ENCODE assay signal across 8 cellular contexts in the genomic region with DNA sequence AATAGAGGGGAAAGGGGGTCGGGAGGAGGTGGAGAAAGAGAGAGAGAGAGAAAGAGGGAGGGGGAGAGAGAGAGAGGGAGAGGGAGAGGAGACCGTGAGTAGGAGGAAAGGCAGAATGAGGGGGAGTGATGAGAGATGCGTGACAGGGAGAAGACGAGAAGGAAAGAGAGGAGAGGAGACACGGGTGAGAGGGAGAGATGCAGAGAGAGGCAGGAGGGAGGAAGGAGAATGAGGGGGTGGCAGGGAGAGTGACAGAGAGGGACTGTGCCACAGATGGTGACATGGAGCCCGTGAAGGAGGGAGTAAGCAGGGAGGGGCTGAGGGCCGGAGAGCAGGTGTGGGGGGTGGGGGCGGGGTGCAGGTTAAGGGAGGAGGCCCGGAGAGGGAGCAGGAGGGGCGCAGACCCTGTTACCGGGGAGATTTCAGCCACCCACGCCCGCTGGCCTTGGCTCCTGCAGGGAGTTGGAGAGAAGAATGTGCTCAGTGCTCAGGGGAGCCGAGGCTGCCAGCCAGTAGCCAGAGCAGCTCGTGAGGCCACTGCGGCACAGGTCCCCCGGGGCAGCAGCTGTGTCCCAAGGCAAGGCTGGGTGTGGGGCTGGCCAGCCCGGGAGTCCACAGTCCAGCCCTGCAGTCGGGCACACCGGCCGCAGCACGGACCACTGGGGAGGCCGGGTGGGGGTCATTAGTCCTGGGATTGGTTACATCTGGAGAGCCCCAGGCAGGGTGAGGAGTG. TPM values are rescaled to one million over a fixed set of nuclear protein-coding genes. Genes with fewer than 3 reads are reported as not detected.
A peak's percentile ranks its signal among the peaks of the same experiment; 100 is the strongest.
DNase-seq lines count a peak whose midpoint lies in the region; ATAC-seq, FAIRE-seq and TF ChIP-seq lines count a peak whose summit lies in the region.

A gene (minus strand): TSS at position 304 of the 733 bp plus-strand sequence. CDS start 4,674 bp downstream, outside the sequence.

- CTCF ChIA-PET in Panc1 (lab: Charles Lee): no interaction called here

- in situ Hi-C loops in Panc1 (cut with HindIII; ENCODE audit: low pct_unique_long_range_greater_than_20kb, low sequenced_read_pairs): no loop called here

- no peak within 1 kb of the TSS for H3K4me3 ChIP-seq in Panc1 (ENCODE audit: low read depth in 2 of 2, low read length in 2 of 2)
- H3K4me3 ChIP-seq in pancreas: no peak within 1 kb of the TSS

- H3K27me3 ChIP-seq in Panc1 (ENCODE audit: control insufficient read depth, insufficient read depth, low read length) (no peaks in the 10 kb centered on the region), pancreas (no peaks in the 10 kb centered on the region)

- intact Hi-C loops in Panc1 (cut with micrococcal nuclease; ENCODE audit: unreplicated experiment): no loop called here
- intact Hi-C loops in cardiac septum (cut with DNase I): no loop called here
- intact Hi-C loops in pancreas (cut with DNase I): no loop called here

- H3K36me3 ChIP-seq in Panc1 (ENCODE audit: control insufficient read depth, insufficient read depth, low read length): no peaks in the 10 kb centered on the region
- no peaks in the 10 kb centered on the region for H3K36me3 ChIP-seq in pancreas

- H3K9me3 ChIP-seq in Panc1 (ENCODE audit: control insufficient read depth, insufficient read depth, low read depth, low read length) (no peaks in the 10 kb centered on the region), pancreas (no peaks in the 10 kb centered on the region)

- H3K27ac ChIP-seq in Panc1 (ENCODE audit: low read length): no peak within 1 kb of the TSS
- H3K27ac ChIP-seq in pancreas: no peak within 1 kb of the TSS

- no peak for FAIRE-seq in pancreas (lab: Jason Lieb, UNC)

- DNase-seq in NCI-H748 (lab: John Stamatoyannopoulos, UW; ENCODE audit: unreplicated experiment) (peak; percentile 2), NCI-H748 treated with DMSO at 0.1 percent for 48 hours (lab: John Stamatoyannopoulos, UW) (no peak), Panc1 (ENCODE audit: low read depth, low spot score) (no peak), cardiac septum (ENCODE audit: low spot score) (peak; percentile 73), pancreas (peak in 3 of 6 donors; percentile 28 to 52 (median 33))
- no peak for DNase-seq in stimulated activated CD4-positive, alpha-beta T cell treated with anti-CD3 and anti-CD28 coated beads, Interleukin-4, amount 100 ng/mL, for 4 hours
- no peak for DNase-seq in effector CD4-positive, alpha-beta T cell

- peak; percentile 65; the same call in 1 of the 2 replicates for ATAC-seq in Panc1
- peak; percentile 56 to 86 (median 76) for ATAC-seq in pancreas
- ATAC-seq in activated CD4-positive, CD25-positive, alpha-beta regulatory T cell treated with anti-CD3 and anti-CD28 coated beads, Interleukin-2, amount 50 U/mL, for 24 hours: no peak

- TF ChIP-seq CTCF in Panc1 (IDR thresholded peaks at IDR 0.05): no peak
- no peak for TF ChIP-seq CTCF in pancreas (IDR thresholded peaks at IDR 0.05)

- no peaks in the 10 kb centered on the region for H3K4me1 ChIP-seq in Panc1 (ENCODE audit: control insufficient read depth, insufficient read depth, low read length)
- no peaks in the 10 kb centered on the region for H3K4me1 ChIP-seq in pancreas

- no TSS peak for BruUV-seq in Panc1 (replicated peaks; lab: Mats Ljungman, UMichigan)

- 11 to 13% methylated on average over 23 of the region's 23 CpGs for WGBS in pancreas, 2 donors

- POLR2A ChIA-PET in Panc1 (lab: Charles Lee): no interaction called here

RNA-seq across cellular contexts. Expression of the gene that starts here (rescaled TPM):
- 0.08 TPM for total RNA-seq in Panc1 (2021; ENCODE audit: unreplicated experiment)
- polyA plus RNA-seq in Panc1 (2012; ENCODE audit: insufficient read length): not detected
- not detected for total RNA-seq in cardiac septum
- total RNA-seq in pancreas: 1 to 10 TPM in 3 of 6 donors, under 1 TPM in 3; 0.32 to 1.6 (median 0.94) TPM
- polyA plus RNA-seq in pancreas: 1 to 10 TPM; 3.3 to 8.7 TPM

Comparison
In these comparisons a context has a peak if more than half of its experiments do, and no peak if none do; other contexts are left out.
1. Peak in ATAC-seq in Panc1; RNA of the gene not detected or under 1 TPM.
2. Peak in DNase-seq in cardiac septum; RNA of the gene not detected or under 1 TPM.
3. ATAC-seq: peak in pancreas (4 of 4); none in activated CD4-positive, CD25-positive, alpha-beta regulatory T cell treated with anti-CD3 and anti-CD28 coated beads, Interleukin-2, amount 50 U/mL, for 24 hours (0 of 2).